ENCODE assay signal across 8 cellular contexts in genomic region chr10:123995461-123996131, GRCh38.
DNase-seq lines count a peak whose midpoint lies in the region; ATAC-seq and TF ChIP-seq lines count a peak whose summit lies in the region.

No MANE protein-coding gene starts in this region.

- CTCF ChIA-PET in GM10248 (lab: Yijun Ruan, JAX): interaction anchor here (0.7 to 13.9 kb wide), 18 partner anchors 9 to 428 kb away, joined by 3 to 341 read pairs (median 4); no protein-coding TSS in a partner anchor

- POLR2A ChIA-PET in GM10248 (lab: Yijun Ruan, JAX): interaction anchor here (0.5 kb wide), 1 partner anchor 442 kb away, joined by 4 read pairs; no protein-coding TSS in a partner anchor
- POLR2A ChIA-PET in activated naive CD8-positive, alpha-beta T cell treated with anti-CD3 and anti-CD28 coated beads, Interleukin-2, amount 10 ng/mL, durations not matched to agents 7 days and 5 days (lab: Charles Lee): no interaction called here

- peaks cover 6% of the 10 kb centered on the region for H3K4me1 ChIP-seq in psoas muscle

- H3K4me3 Mint-ChIP-seq in activated naive CD8-positive, alpha-beta T cell treated with anti-CD3 and anti-CD28 coated beads, Interleukin-2, amount 10 ng/mL, durations not matched to agents 7 days and 5 days: no peak overlapping the region

- no peaks in the 10 kb centered on the region for H3K36me3 ChIP-seq in psoas muscle (ENCODE audit: insufficient read depth in 1 of 2, low read depth in 1 of 2)

- DNase-seq in ACHN (peak; percentile 84), GM10248 (ENCODE audit: extremely low spot score) (peak; percentile 69), LNCaP clone FGC (ENCODE audit: low read depth) (no peak), left ventricle myocardium superior (peak; percentile 54), psoas muscle (peak; percentile 54 to 63)
- DNase-seq in activated naive CD8-positive, alpha-beta T cell treated with anti-CD3 and anti-CD28 coated beads, Interleukin-2, amount 10 ng/mL, durations not matched to agents 7 days and 5 days: no peak
- DNase-seq in stimulated activated CD4-positive, alpha-beta T cell treated with anti-CD3 and anti-CD28 coated beads, Interleukin-12 subunit alpha, Interleukin-12 subunit beta, amount 100 ng/mL, for 4 hours: no peak

- 10 to 12% (median 11%) methylated on average over 25 to 27 of the region's 27 CpGs for WGBS in psoas muscle, 3 donors

- in situ Hi-C loops in ACHN (cut with HindIII; ENCODE audit: low pct_ligation_motif_present, low pct_unique_long_range_greater_than_20kb, low sequenced_read_pairs): loop anchor here (25.0 kb wide), 1 partner anchor 392 kb away; no protein-coding TSS in a partner anchor

- H3K36me3 Mint-ChIP-seq in activated naive CD8-positive, alpha-beta T cell treated with anti-CD3 and anti-CD28 coated beads, Interleukin-2, amount 10 ng/mL, durations not matched to agents 7 days and 5 days: no peaks in the 10 kb centered on the region

- peaks cover 0 to 34% (median 1%) of the 10 kb centered on the region in 3 donors for H3K27me3 ChIP-seq in psoas muscle (ENCODE audit: insufficient read depth in 3 of 3, low read length in 2 of 3)

- peak; percentile 34 for ATAC-seq in activated naive CD8-positive, alpha-beta T cell treated with anti-CD3 and anti-CD28 coated beads, Interleukin-2, amount 10 ng/mL, durations not matched to agents 7 days and 5 days (ENCODE audit: low read depth)
- ATAC-seq in left ventricle myocardium superior (peak; percentile 65), psoas muscle (peak; percentile 45 to 70 (median 61)), HG03565 (IDR thresholded peaks at IDR 0.05; ENCODE audit: unreplicated experiment) (no peak)

- H3K9me3 Mint-ChIP-seq in activated naive CD8-positive, alpha-beta T cell treated with anti-CD3 and anti-CD28 coated beads, Interleukin-2, amount 10 ng/mL, durations not matched to agents 7 days and 5 days: peaks cover 1% of the 10 kb centered on the region

- H3K4me3 ChIP-seq in LNCaP clone FGC (ENCODE audit: low read depth, low read length) (no peak overlapping the region), psoas muscle (peak overlapping the region; percentile 35)

- intact Hi-C loops in left ventricle myocardium superior (cut with micrococcal nuclease): loop anchor here (5.0 kb wide), 2 partner anchors 267 to 392 kb away; no protein-coding TSS in a partner anchor
- intact Hi-C loops in psoas muscle (cut with DNase I): loop anchor here (2.0 to 5.0 kb wide), 3 partner anchors 267 to 393 kb away; no protein-coding TSS in a partner anchor

- H3K27me3 Mint-ChIP-seq in activated naive CD8-positive, alpha-beta T cell treated with anti-CD3 and anti-CD28 coated beads, Interleukin-2, amount 10 ng/mL, durations not matched to agents 7 days and 5 days: peaks cover 46% of the 10 kb centered on the region

- no peaks in the 10 kb centered on the region for H3K9me3 ChIP-seq in psoas muscle

- H3K27ac ChIP-seq in psoas muscle: no peak overlapping the region

- TF ChIP-seq CTCF in GM10248 (IDR thresholded peaks at IDR 0.05; ENCODE audit: control extremely low read depth, extremely low read depth, low read depth, missing control alignments) (peak; percentile 59), LNCaP clone FGC (IDR thresholded peaks at IDR 0.05; ENCODE audit: control insufficient read depth, extremely low read depth, insufficient read depth) (peak; percentile 60), psoas muscle (IDR thresholded peaks at IDR 0.05) (peak; percentile 36)

- H3K27ac Mint-ChIP-seq in activated naive CD8-positive, alpha-beta T cell treated with anti-CD3 and anti-CD28 coated beads, Interleukin-2, amount 10 ng/mL, durations not matched to agents 7 days and 5 days: no peak overlapping the region

- peaks cover 5% of the 10 kb centered on the region for H3K4me1 Mint-ChIP-seq in activated naive CD8-positive, alpha-beta T cell treated with anti-CD3 and anti-CD28 coated beads, Interleukin-2, amount 10 ng/mL, durations not matched to agents 7 days and 5 days

Comparison
In these comparisons a context has a peak if more than half of its experiments do, and no peak if none do; other contexts are left out.
1. DNase-seq: peak in ACHN (single experiment), GM10248 (single experiment), left ventricle myocardium superior (single experiment) and psoas muscle (2 of 2); none in LNCaP clone FGC (single experiment), activated naive CD8-positive, alpha-beta T cell treated with anti-CD3 and anti-CD28 coated beads, Interleukin-2, amount 10 ng/mL, durations not matched to agents 7 days and 5 days (single experiment) and stimulated activated CD4-positive, alpha-beta T cell treated with anti-CD3 and anti-CD28 coated beads, Interleukin-12 subunit alpha, Interleukin-12 subunit beta, amount 100 ng/mL, for 4 hours (single experiment).
2. Peak in every context shown above with its lines, with median percentiles within 50 percentile points of each other: CTCF ChIP-seq.